16 cellular contexts compared by ENCODE assay signal in the genomic region with DNA sequence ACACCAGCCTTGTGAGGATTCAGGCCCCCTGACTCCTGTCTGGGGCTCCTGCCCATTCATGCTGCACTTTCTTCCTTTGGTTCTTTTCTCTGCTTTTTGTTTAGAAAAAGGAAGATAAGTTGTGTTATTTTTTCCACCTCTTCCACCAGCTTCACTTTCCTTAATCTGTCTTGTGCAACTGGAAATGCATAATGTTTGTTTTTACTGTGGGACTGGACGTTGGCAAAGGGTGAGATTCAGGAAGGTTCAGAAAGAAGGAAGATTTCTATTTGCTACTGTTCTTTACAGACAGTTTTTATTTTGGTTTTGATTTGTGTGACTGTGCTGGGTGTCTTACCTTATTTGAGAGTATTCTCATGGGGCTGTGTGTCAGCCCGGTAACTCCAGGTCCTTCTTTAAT.
"Had no signal": no experiment of that assay in that cellular context is flagged by ENCODE, and none has a peak within 500 bp of the region (broad histone marks: within the 10 kb centered on the region; RNA-seq: fewer than 3 reads in every experiment).

No MANE protein-coding gene starts in this region.

- H3K27ac ChIP-seq: gastrocnemius medialis, left lung, thoracic aorta had no signal

- ATAC-seq: effector memory CD8-positive, alpha-beta T cell; gastrocnemius medialis; left lung; stimulated activated naive B cell treated with anti-CD40 and anti-IgM and Interleukin-4, amounts not matched to agents 10 μg/mL and 1 μg/mL and 100 μg/mL, for 72 hours had no signal

- H3K4me1 ChIP-seq: left lung had no signal

- H3K4me3 ChIP-seq: gastrocnemius medialis, left lung, thoracic aorta had no signal

- H3K9me3 ChIP-seq: gastrocnemius medialis, left lung, thoracic aorta had no signal

- H3K27me3 Mint-ChIP-seq: effector memory CD8-positive, alpha-beta T cell; stimulated activated naive B cell treated with anti-CD40 and anti-IgM and Interleukin-4, amounts not matched to agents 10 μg/mL and 1 μg/mL and 100 μg/mL, for 72 hours had no signal

- H3K27ac Mint-ChIP-seq: nephron progenitor cell; stimulated activated naive B cell treated with anti-CD40 and anti-IgM and Interleukin-4, amounts not matched to agents 10 μg/mL and 1 μg/mL and 100 μg/mL, for 72 hours; T-helper 1 cell treated with Interleukin-12 subunit alpha and Interleukin-12 subunit beta and Interleukin-4 antibody, amounts not matched to agents 30 μg/mL and 1 μg/mL, for 36 hours had no signal

- H3K27me3 ChIP-seq: gastrocnemius medialis, left lung had no signal

- H3K9me3 Mint-ChIP-seq: effector memory CD8-positive, alpha-beta T cell; nephron progenitor cell; T-helper 1 cell treated with Interleukin-12 subunit alpha and Interleukin-12 subunit beta and Interleukin-4 antibody, amounts not matched to agents 30 μg/mL and 1 μg/mL, for 36 hours had no signal

- DNase-seq: activated CD4-positive, alpha-beta T cell treated with anti-CD3 and anti-CD28 coated beads, Interleukin-2, amount 50 U/mL, for 4 hours; activated CD4-positive, CD25-positive, alpha-beta regulatory T cell treated with anti-CD3 and anti-CD28 coated beads, Interleukin-2, amount 50 U/mL, for 72 hours; activated gamma-delta T cell treated with Interleukin-2 at 50 U/mL for 16 hours; aorta; effector memory CD8-positive, alpha-beta T cell; gastrocnemius medialis; head of caudate nucleus; kidney; left lung; midbrain; nephron progenitor cell; occipital lobe; posterior cingulate gyrus; stimulated activated naive B cell treated with anti-CD40 and anti-IgM and Interleukin-4, amounts not matched to agents 10 μg/mL and 1 μg/mL and 100 μg/mL, for 72 hours had no signal

- H3K4me3 Mint-ChIP-seq: effector memory CD8-positive, alpha-beta T cell; nephron progenitor cell; stimulated activated naive B cell treated with anti-CD40 and anti-IgM and Interleukin-4, amounts not matched to agents 10 μg/mL and 1 μg/mL and 100 μg/mL, for 72 hours; T-helper 1 cell treated with Interleukin-12 subunit alpha and Interleukin-12 subunit beta and Interleukin-4 antibody, amounts not matched to agents 30 μg/mL and 1 μg/mL, for 36 hours had no signal
